Comparison of ENCODE assay signal across 22 cellular contexts in the genomic region with DNA sequence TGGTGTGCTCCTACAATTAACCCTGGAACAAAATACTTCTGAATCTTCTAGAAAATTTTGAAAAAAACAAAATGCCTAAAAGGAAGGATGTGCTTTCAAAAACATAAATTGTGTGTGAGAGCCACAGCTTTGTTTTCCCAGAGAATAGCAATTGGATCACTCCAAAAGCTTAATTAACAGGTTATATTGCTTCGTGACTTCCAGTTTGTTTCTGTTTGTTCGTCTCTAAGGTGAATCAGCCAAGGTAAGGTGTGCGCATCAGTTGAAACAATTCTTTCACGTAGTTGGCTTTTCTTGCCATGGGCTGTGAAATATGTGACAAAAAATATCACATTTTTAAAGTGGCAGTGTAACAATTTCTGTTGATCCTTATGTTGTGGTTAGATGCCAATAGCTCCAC.
DNase-seq lines count a peak whose midpoint lies in the region; ATAC-seq and TF ChIP-seq lines count a peak whose summit lies in the region.
"Had no signal": no experiment of that assay in that cellular context is flagged by ENCODE, and none has a peak within 500 bp of the region (broad histone marks: within the 10 kb centered on the region; RNA-seq: fewer than 3 reads in every experiment).

No MANE protein-coding gene starts in this region.

- in situ Hi-C loops in mammary epithelial cell (cut with MboI; ENCODE audit: low sequenced_read_pairs in 2 of 2): no loop called here

- BruUV-seq in mammary epithelial cell (replicated peaks; lab: Mats Ljungman, UMichigan): no TSS peak

- no peaks in the 10 kb centered on the region for H3F3A ChIP-seq in OCI-LY1 (ENCODE audit: insufficient read depth, low read length)

- no peaks in the 10 kb centered on the region for H3K9me2 ChIP-seq in OCI-LY1 (ENCODE audit: low read depth, low read length)

- peaks cover 10% of the 10 kb centered on the region for H3K4me1 ChIP-seq in mammary epithelial cell (ENCODE audit: insufficient read depth, low read length)
- no peaks in the 10 kb centered on the region for H3K4me1 ChIP-seq in breast epithelium
- peaks cover 43% of the 10 kb centered on the region for H3K4me1 ChIP-seq in OCI-LY1 (ENCODE audit: insufficient read depth, low read length, severe bottlenecking)
- H3K4me1 ChIP-seq in foreskin keratinocyte: peaks cover 15% of the 10 kb centered on the region
- H3K4me1 ChIP-seq: gastroesophageal sphincter had no signal

- H3K4me2 ChIP-seq in mammary epithelial cell (ENCODE audit: insufficient read depth, low read depth, low read length) (peak overlapping the region; percentile 63), OCI-LY1 (ENCODE audit: low read length) (no peak overlapping the region)
- H3K4me2 ChIP-seq: hepatocyte, PC-9 had no signal

- TF ChIP-seq CTCF in mammary epithelial cell (conservative IDR thresholded peaks at IDR 0.05 in 1 of 2, IDR thresholded peaks at IDR 0.05 in 1 of 2; ENCODE audit: extremely low read depth in 1 of 2, insufficient read depth in 1 of 2, low read depth in 1 of 2, low read length in 2 of 2) (no peak), breast epithelium (IDR thresholded peaks at IDR 0.05) (no peak), OCI-LY1 (IDR thresholded peaks at IDR 0.05; ENCODE audit: low read length) (no peak), foreskin keratinocyte (conservative IDR thresholded peaks at IDR 0.05) (no peak)

- dilution Hi-C loops in mammary epithelial cell (cut with HindIII; ENCODE audit: low sequenced_read_pairs): no loop called here

- no peaks in the 10 kb centered on the region for H3K36me3 ChIP-seq in mammary epithelial cell (ENCODE audit: insufficient read depth, low read length)
- H3K36me3 ChIP-seq in breast epithelium: no peaks in the 10 kb centered on the region
- no peaks in the 10 kb centered on the region for H3K36me3 ChIP-seq in OCI-LY1 (ENCODE audit: insufficient read depth, low read length)
- H3K36me3 ChIP-seq: gastroesophageal sphincter had no signal

- H3K27ac ChIP-seq in mammary epithelial cell (ENCODE audit: insufficient read depth, low read depth, low read length) (peak overlapping the region; percentile 60), breast epithelium (peak overlapping the region in 1 of 2 donors; percentile 22), OCI-LY1 (ENCODE audit: low read depth, low read length, poor library complexity, severe bottlenecking) (peak overlapping the region; percentile 26), foreskin keratinocyte (peak overlapping the region; percentile 23)
- H3K27ac ChIP-seq: gastroesophageal sphincter, hepatocyte, PC-9 had no signal

- peak overlapping the region; percentile 25 for H2AFZ ChIP-seq in mammary epithelial cell (ENCODE audit: low read depth, low read length)
- H2AFZ ChIP-seq in OCI-LY1 (ENCODE audit: low read length): no peak overlapping the region
- H2AFZ ChIP-seq: hepatocyte, PC-9 had no signal

- no peaks in the 10 kb centered on the region for H3K27me3 ChIP-seq in mammary epithelial cell (ENCODE audit: insufficient read depth, low read length)
- no peaks in the 10 kb centered on the region for H3K27me3 ChIP-seq in breast epithelium
- no peaks in the 10 kb centered on the region for H3K27me3 ChIP-seq in OCI-LY1 (ENCODE audit: insufficient read depth, low read length)
- H3K27me3 ChIP-seq in foreskin keratinocyte: no peaks in the 10 kb centered on the region
- H3K27me3 ChIP-seq: gastroesophageal sphincter, hepatocyte had no signal

- DNase-seq in mammary epithelial cell (peak; percentile 69), breast epithelium (ENCODE audit: low spot score in 2 of 2) (no peak), foreskin keratinocyte (peak; percentile 64 to 80), RKO (ENCODE audit: low spot score) (no peak), 8988T (no peak), cortex of kidney (lab: John Stamatoyannopoulos, UW) (no peak)
- DNase-seq: activated CD4-positive, alpha-beta memory T cell treated with anti-CD3 and anti-CD28 coated beads, Interleukin-2, amount 10 ng/mL, durations not matched to agents 7 days and 5 days; activated CD4-positive, alpha-beta T cell treated with anti-CD3 and anti-CD28 coated beads for 1 hour; activated CD8-positive, alpha-beta memory T cell treated with anti-CD3 and anti-CD28 coated beads, Interleukin-2, amount 50 U/mL, for 4 hours; activated naive CD4-positive, alpha-beta T cell treated with Interleukin-2 at 50 U/mL for 16 hours; CD4-positive, alpha-beta T cell; GOT3; HFFc6; NCI-H1930; PC-9; SIG-M5; stimulated activated naive B cell treated with anti-CD40 and anti-IgM and Interleukin-4, amounts not matched to agents 10 μg/mL and 1 μg/mL and 100 μg/mL, for 72 hours had no signal

- H3K79me2 ChIP-seq in mammary epithelial cell (ENCODE audit: insufficient read depth, low read length) (no peaks in the 10 kb centered on the region), OCI-LY1 (ENCODE audit: insufficient read depth, low read length) (no peaks in the 10 kb centered on the region)
- H3K79me2 ChIP-seq: hepatocyte had no signal

- H3K4me3 ChIP-seq in mammary epithelial cell (replicated peaks in 1 of 3; ENCODE audit: insufficient read depth in 1 of 3, low read depth in 2 of 3, low read length in 3 of 3) (no peak overlapping the region), breast epithelium (peak overlapping the region in 1 of 3 donors; percentile 2), OCI-LY1 (ENCODE audit: low read depth, low read length, poor library complexity, severe bottlenecking) (no peak overlapping the region)
- H3K4me3 ChIP-seq: gastroesophageal sphincter, hepatocyte, lung, PC-9 had no signal

- CTCF ChIA-PET in mammary epithelial cell (lab: Charles Lee; ENCODE audit: low non-redundant PET): interaction anchor here (0.7 kb wide), 1 partner anchor 250 kb away, joined by 4 read pairs; no protein-coding TSS in a partner anchor

- H3K9me3 ChIP-seq in mammary epithelial cell (replicated peaks; ENCODE audit: insufficient read depth, low read length) (no peaks in the 10 kb centered on the region), breast epithelium (no peaks in the 10 kb centered on the region), OCI-LY1 (ENCODE audit: low read length) (no peaks in the 10 kb centered on the region)
- H3K9me3 ChIP-seq: gastroesophageal sphincter had no signal

- no peak for TF ChIP-seq POLR2A in breast epithelium (IDR thresholded peaks at IDR 0.05)

- intact Hi-C loops in mammary epithelial cell (cut with micrococcal nuclease) (no loop called here), breast epithelium (cut with DNase I; ENCODE audit: low total_unique reads) (no loop called here)

- ATAC-seq in foreskin keratinocyte (peak; percentile 98), GM19023 (IDR thresholded peaks at IDR 0.05; ENCODE audit: unreplicated experiment) (no peak)
- ATAC-seq: gastroesophageal sphincter; stimulated activated naive B cell treated with anti-CD40 and anti-IgM and Interleukin-4, amounts not matched to agents 10 μg/mL and 1 μg/mL and 100 μg/mL, for 72 hours had no signal

- 4% methylated on average over 4 of the region's 4 CpGs for WGBS in mammary epithelial cell (ENCODE audit: low coverage, missing lambda C conversion rate)

- H4K20me1 ChIP-seq in mammary epithelial cell (ENCODE audit: insufficient read depth, low read length) (no peaks in the 10 kb centered on the region), OCI-LY1 (ENCODE audit: insufficient read depth, low read length) (no peaks in the 10 kb centered on the region)

- H3K9ac ChIP-seq in mammary epithelial cell (ENCODE audit: insufficient read depth, low read length) (peak overlapping the region; percentile 52), OCI-LY1 (ENCODE audit: low read length) (no peak overlapping the region)

Comparison
In these comparisons a context has a peak if more than half of its experiments do, and no peak if none do; other contexts are left out.
1. DNase-seq: peak in mammary epithelial cell (single experiment) and foreskin keratinocyte (2 of 2); none in breast epithelium (0 of 2), RKO (single experiment), 8988T (single experiment) and cortex of kidney (single experiment).